13 cellular contexts compared by ENCODE assay signal in genomic region chr3:121992601-121993560, GRCh38. TPM values are rescaled to one million over a fixed set of nuclear protein-coding genes. Genes with fewer than 3 reads are reported as not detected.
A peak's percentile ranks its signal among the peaks of the same experiment; 100 is the strongest.
DNase-seq lines count a peak whose midpoint lies in the region; ATAC-seq and TF ChIP-seq lines count a peak whose summit lies in the region.
"Had no signal": no experiment of that assay in that cellular context is flagged by ENCODE, and none has a peak within 500 bp of the region (broad histone marks: within the 10 kb centered on the region; RNA-seq: fewer than 3 reads in every experiment).

No MANE protein-coding gene starts in this region.

- H3K4me1 ChIP-seq in right lobe of liver (no peaks in the 10 kb centered on the region), foreskin keratinocyte (peaks cover 20% of the 10 kb centered on the region)

- intact Hi-C loops in right lobe of liver (cut with DNase I): no loop called here

- H3K27me3 Mint-ChIP-seq in T-helper 17 cell: peaks cover 11% of the 10 kb centered on the region

- TF ChIP-seq CTCF in GM10248 (IDR thresholded peaks at IDR 0.05; ENCODE audit: control extremely low read depth, extremely low read depth, low read depth, missing control alignments) (no peak), right lobe of liver (IDR thresholded peaks at IDR 0.05) (no peak), foreskin keratinocyte (conservative IDR thresholded peaks at IDR 0.05) (no peak)

- H3K27me3 ChIP-seq in right lobe of liver (no peaks in the 10 kb centered on the region), foreskin keratinocyte (no peaks in the 10 kb centered on the region)

- no peak overlapping the region for H3K4me3 Mint-ChIP-seq in T-helper 17 cell
- H3K4me3 Mint-ChIP-seq: T-helper 1 cell treated with Interleukin-12 subunit alpha and Interleukin-12 subunit beta and Interleukin-4 antibody, amounts not matched to agents 30 μg/mL and 1 μg/mL, for 36 hours had no signal

- CTCF ChIA-PET in GM10248 (lab: Yijun Ruan, JAX): interaction anchor here (1.0 to 1.7 kb wide), 3 partner anchors 10 to 109 kb away, joined by 3 to 4 read pairs (median 3); no protein-coding TSS in a partner anchor

- H3K36me3 ChIP-seq in right lobe of liver: no peaks in the 10 kb centered on the region

- POLR2A ChIA-PET in GM10248 (lab: Yijun Ruan, JAX): no interaction called here

- ATAC-seq in GM19463 (IDR thresholded peaks at IDR 0.05; ENCODE audit: unreplicated experiment) (peak; percentile 49), HG03060 (IDR thresholded peaks at IDR 0.05; ENCODE audit: low read depth, unreplicated experiment) (peak; percentile 66), T-helper 17 cell (no peak), right lobe of liver (no peak), foreskin keratinocyte (no peak)

- no peak for TF ChIP-seq POLR2A in right lobe of liver (IDR thresholded peaks at IDR 0.05)

- peaks cover 5% of the 10 kb centered on the region for H3K4me1 Mint-ChIP-seq in T-helper 17 cell

- 60% methylated on average over 1 of the region's 31 CpGs for WGBS in right lobe of liver (ENCODE audit: insufficient coverage, low coverage, low lambda C conversion rate, missing lambda C conversion rate)

- no peak overlapping the region for H3K4me3 ChIP-seq in right lobe of liver

- H3K9me3 ChIP-seq in T-helper 17 cell (ENCODE audit: control insufficient read depth, low read length, poor library complexity, severe bottlenecking): no peaks in the 10 kb centered on the region
- no peaks in the 10 kb centered on the region for H3K9me3 ChIP-seq in right lobe of liver

- peak overlapping the region; percentile 4 for H3K27ac Mint-ChIP-seq in T-helper 17 cell
- H3K27ac Mint-ChIP-seq: T-helper 1 cell treated with Interleukin-12 subunit alpha and Interleukin-12 subunit beta and Interleukin-4 antibody, amounts not matched to agents 30 μg/mL and 1 μg/mL, for 36 hours had no signal

- no peaks in the 10 kb centered on the region for H3K36me3 Mint-ChIP-seq in T-helper 17 cell (ENCODE audit: low read depth)

- H3K27ac ChIP-seq in right lobe of liver (no peak overlapping the region), foreskin keratinocyte (no peak overlapping the region)

- DNase-seq in GM10248 (ENCODE audit: extremely low spot score) (peak; percentile 57), T-helper 17 cell (no peak), midbrain (lab: John Stamatoyannopoulos, UW) (no peak), right lobe of liver (no peak), foreskin keratinocyte (no peak)
- DNase-seq in activated CD4-positive, alpha-beta T cell treated with anti-CD3 and anti-CD28 coated beads, Interleukin-2, amount 50 U/mL, for 4 hours: no peak
- DNase-seq: activated T-cell treated with anti-CD3 and anti-CD28 coated beads, Interleukin-2, amount 50 U/mL, for 48 hours; NCI-H345 had no signal

RNA-seq across cellular contexts. Expression of gene ILDR1, which starts 29.2 kb away (rescaled TPM):
- total RNA-seq in T-helper 17 cell (under 1 TPM in 1 of 2 donors, not detected in 1; 0.32 TPM), right lobe of liver (under 1 TPM in 5 of 6 experiments, not detected in 1; 0.12 to 0.88 (median 0.33) TPM), foreskin keratinocyte (0.07 TPM in 1 of 2 replicates, not detected in the other)
- 0.02 TPM in 1 of 2 replicates, not detected in the other for polyA plus RNA-seq in foreskin keratinocyte
- total RNA-seq: cerebellum, glomerular endothelial cell had no signal

Comparison
In these comparisons a context has a peak if more than half of its experiments do, and no peak if none do; other contexts are left out.
1. ATAC-seq: peak in GM19463 (single experiment) and HG03060 (single experiment); none in T-helper 17 cell (single experiment), right lobe of liver (0 of 4) and foreskin keratinocyte (single experiment).